Comparison of ENCODE assay signal across 20 cellular contexts in the genomic region with DNA sequence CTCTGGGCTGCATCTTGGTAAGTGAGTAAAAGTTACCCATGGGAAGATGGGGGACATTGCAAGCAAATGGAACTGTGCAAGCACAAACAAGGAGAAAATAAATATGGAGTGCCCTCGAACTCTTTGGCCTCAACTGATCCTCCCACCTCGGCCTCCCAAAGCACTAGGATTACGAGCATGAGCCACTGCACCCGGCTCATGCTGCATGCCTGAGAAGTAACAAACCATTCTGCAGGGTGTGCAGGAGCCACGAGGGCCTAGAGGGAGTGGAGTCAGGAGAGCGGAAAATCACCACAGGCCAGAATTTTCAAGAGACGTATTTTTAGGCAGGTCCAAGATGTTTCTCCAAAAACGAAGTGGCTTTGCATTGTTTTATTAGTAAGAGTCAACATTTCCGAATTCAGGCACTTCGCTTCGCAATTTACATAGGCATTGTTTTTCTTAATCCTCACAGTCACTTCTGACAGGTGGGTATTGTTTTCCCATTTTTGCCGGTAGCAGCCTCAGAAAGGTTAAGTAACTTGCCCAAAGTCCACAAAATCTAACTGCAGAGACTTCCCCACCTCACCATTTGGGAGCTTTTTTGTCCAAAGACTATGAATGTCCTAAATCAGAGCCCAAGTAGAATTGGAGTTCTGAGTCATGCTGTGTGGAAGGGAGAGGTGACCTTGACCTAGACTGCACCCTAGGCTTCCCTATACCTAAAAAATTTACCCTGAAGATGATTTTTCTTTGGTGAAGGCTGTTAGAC.
DNase-seq lines count a peak whose midpoint lies in the region; ATAC-seq, FAIRE-seq and TF ChIP-seq lines count a peak whose summit lies in the region.
"Had no signal": no experiment of that assay in that cellular context is flagged by ENCODE, and none has a peak within 500 bp of the region (broad histone marks: within the 10 kb centered on the region; RNA-seq: fewer than 3 reads in every experiment).

No MANE protein-coding gene starts in this region.

- H3K27me3 ChIP-seq in HUES48 (ENCODE audit: control insufficient read depth, insufficient read depth, low read length) (no peaks in the 10 kb centered on the region), astrocyte (ENCODE audit: insufficient read depth, low read length) (no peaks in the 10 kb centered on the region), mesenchymal stem cell (ENCODE audit: control insufficient read depth in 1 of 2, insufficient read depth in 1 of 2, low read length in 2 of 2) (no peaks in the 10 kb centered on the region), neuronal stem cell (ENCODE audit: control insufficient read depth in 3 of 3, insufficient read depth in 3 of 3, low read depth in 1 of 3, low read length in 3 of 3) (no peaks in the 10 kb centered on the region)
- H3K27me3 ChIP-seq: MG63, SJSA1 had no signal

- DNase-seq in astrocyte (ENCODE audit: low read depth) (no peak), mesenchymal stem cell (no peak), NCI-H226 (no peak), neuronal stem cell (ENCODE audit: low spot score) (no peak)
- DNase-seq in stimulated activated naive B cell treated with anti-CD40 and anti-IgM and Interleukin-4, amounts not matched to agents 10 μg/mL and 1 μg/mL and 100 μg/mL, for 72 hours = no peak
- DNase-seq: CD4-positive, CD25-positive, alpha-beta regulatory T cell; COR-L47; DMS79; HCEC 1CT; MG63; NCI-H1417 treated with DMSO at 0.1 percent for 48 hours; NCI-H187 treated with DMSO at 0.1 percent for 48 hours; NCI-H2107; NCI-H524 had no signal

- H2BK12ac ChIP-seq in mesenchymal stem cell (ENCODE audit: low read length in 2 of 2) = no peak overlapping the region
- no peak overlapping the region for H2BK12ac ChIP-seq in neuronal stem cell (ENCODE audit: low read length)

- no peak for TF ChIP-seq CTCF in astrocyte (IDR thresholded peaks at IDR 0.05; ENCODE audit: insufficient read depth, low read depth, low read length)

- no peak overlapping the region for H3K4me3 ChIP-seq in HUES48 (ENCODE audit: low read depth, low read length)
- H3K4me3 ChIP-seq in astrocyte (ENCODE audit: insufficient read depth, low read depth, low read length) = no peak overlapping the region
- H3K4me3 ChIP-seq in mesenchymal stem cell (ENCODE audit: insufficient read depth in 1 of 2, low read depth in 1 of 2, low read length in 2 of 2) = no peak overlapping the region
- no peak overlapping the region for H3K4me3 ChIP-seq in neuronal stem cell (ENCODE audit: low read length in 2 of 2)
- H3K4me3 ChIP-seq: MG63, SJSA1 had no signal

- peak overlapping the region; percentile 34 for H2AK5ac ChIP-seq in mesenchymal stem cell (ENCODE audit: low read length, severe bottlenecking)
- no peak overlapping the region for H2AK5ac ChIP-seq in neuronal stem cell (ENCODE audit: low read depth, low read length)

- no peaks in the 10 kb centered on the region for H3K79me2 ChIP-seq in astrocyte (ENCODE audit: insufficient read depth, low read length)

- H3K27me3 Mint-ChIP-seq in astrocyte (ENCODE audit: low read depth, unreplicated experiment) = no peaks in the 10 kb centered on the region
- no peaks in the 10 kb centered on the region for H3K27me3 Mint-ChIP-seq in stimulated activated naive B cell treated with anti-CD40 and anti-IgM and Interleukin-4, amounts not matched to agents 10 μg/mL and 1 μg/mL and 100 μg/mL, for 72 hours
- H3K27me3 Mint-ChIP-seq: CD4-positive, CD25-positive, alpha-beta regulatory T cell; IgD-negative memory B cell had no signal

- H3K4me1 Mint-ChIP-seq in astrocyte (ENCODE audit: low read depth, unreplicated experiment) = peaks cover 15% of the 10 kb centered on the region
- H3K4me1 Mint-ChIP-seq in stimulated activated naive B cell treated with anti-CD40 and anti-IgM and Interleukin-4, amounts not matched to agents 10 μg/mL and 1 μg/mL and 100 μg/mL, for 72 hours = peaks cover 0 to 5% of the 10 kb centered on the region in 2 donors
- H3K4me1 Mint-ChIP-seq: CD4-positive, CD25-positive, alpha-beta regulatory T cell; IgD-negative memory B cell had no signal

- H2BK120ac ChIP-seq in mesenchymal stem cell (ENCODE audit: low read depth, low read length) = no peak overlapping the region
- no peak overlapping the region for H2BK120ac ChIP-seq in neuronal stem cell (ENCODE audit: low read depth, low read length)

- H3K36me3 Mint-ChIP-seq in astrocyte (ENCODE audit: low read depth, unreplicated experiment) = no peaks in the 10 kb centered on the region
- no peaks in the 10 kb centered on the region for H3K36me3 Mint-ChIP-seq in stimulated activated naive B cell treated with anti-CD40 and anti-IgM and Interleukin-4, amounts not matched to agents 10 μg/mL and 1 μg/mL and 100 μg/mL, for 72 hours
- H3K36me3 Mint-ChIP-seq: CD4-positive, CD25-positive, alpha-beta regulatory T cell had no signal

- H3K23ac ChIP-seq in mesenchymal stem cell (ENCODE audit: low read length in 2 of 2) (no peak overlapping the region), neuronal stem cell (ENCODE audit: low read depth, low read length, poor library complexity) (no peak overlapping the region)

- no peaks in the 10 kb centered on the region for H3K9me3 Mint-ChIP-seq in astrocyte (ENCODE audit: unreplicated experiment)
- no peaks in the 10 kb centered on the region for H3K9me3 Mint-ChIP-seq in stimulated activated naive B cell treated with anti-CD40 and anti-IgM and Interleukin-4, amounts not matched to agents 10 μg/mL and 1 μg/mL and 100 μg/mL, for 72 hours
- H3K9me3 Mint-ChIP-seq: CD4-positive, CD25-positive, alpha-beta regulatory T cell; IgD-negative memory B cell had no signal

- no peak overlapping the region for H3K14ac ChIP-seq in mesenchymal stem cell (ENCODE audit: low read length in 2 of 2)
- no peak overlapping the region for H3K14ac ChIP-seq in neuronal stem cell (ENCODE audit: low read length)

- H2BK15ac ChIP-seq in mesenchymal stem cell (ENCODE audit: low read depth, poor library complexity, severe bottlenecking) (no peak overlapping the region), neuronal stem cell (ENCODE audit: low read length) (no peak overlapping the region)

- no peak overlapping the region for H3K27ac Mint-ChIP-seq in astrocyte (ENCODE audit: unreplicated experiment)
- peak overlapping the region; percentile 28 for H3K27ac Mint-ChIP-seq in stimulated activated naive B cell treated with anti-CD40 and anti-IgM and Interleukin-4, amounts not matched to agents 10 μg/mL and 1 μg/mL and 100 μg/mL, for 72 hours
- H3K27ac Mint-ChIP-seq: CD4-positive, CD25-positive, alpha-beta regulatory T cell; IgD-negative memory B cell had no signal

- H3K9ac ChIP-seq in HUES48 (ENCODE audit: low read depth, low read length) (no peak overlapping the region; the same call in 1 of the 2 replicates), astrocyte (ENCODE audit: low read length) (no peak overlapping the region), mesenchymal stem cell (ENCODE audit: low read length) (no peak overlapping the region), neuronal stem cell (ENCODE audit: low read depth, low read length, poor library complexity) (no peak overlapping the region)

- H4K20me1 ChIP-seq in astrocyte (ENCODE audit: insufficient read depth, low read length) = no peaks in the 10 kb centered on the region

- FAIRE-seq in astrocyte (lab: Jason Lieb, UNC) = no peak
- FAIRE-seq: RCC 7860 had no signal

- H2AFZ ChIP-seq in astrocyte (ENCODE audit: low read depth, low read length) = no peak overlapping the region
- no peak overlapping the region for H2AFZ ChIP-seq in mesenchymal stem cell (ENCODE audit: low read depth, low read length)
- H2AFZ ChIP-seq in neuronal stem cell (ENCODE audit: low read length) = no peak overlapping the region

- H3K4ac ChIP-seq in mesenchymal stem cell (ENCODE audit: low read depth in 1 of 2, low read length in 2 of 2) = peak overlapping the region in 1 of 2 experiments; percentile 36
- no peak overlapping the region for H3K4ac ChIP-seq in neuronal stem cell (ENCODE audit: low read length)

- WGBS in mesenchymal stem cell = 79% methylated on average over 12 of the region's 12 CpGs
- no CpG with 5 or more reads among the region's 12 CpGs for WGBS in neuronal stem cell (ENCODE audit: extremely low coverage in 2 of 2, insufficient read length in 2 of 2, insufficient replicate concordance in 1 of 2), 2 donors

- H4K8ac ChIP-seq in mesenchymal stem cell (ENCODE audit: low read length) (no peak overlapping the region), neuronal stem cell (ENCODE audit: low read depth, low read length) (no peak overlapping the region)

- H2BK5ac ChIP-seq in mesenchymal stem cell (ENCODE audit: low read depth, low read length, poor library complexity, severe bottlenecking) = no peak overlapping the region
- no peak overlapping the region for H2BK5ac ChIP-seq in neuronal stem cell (ENCODE audit: low read length)

- H3K79me1 ChIP-seq in mesenchymal stem cell (replicated peaks; ENCODE audit: low read length, poor library complexity, severe bottlenecking) (peaks cover 3% of the 10 kb centered on the region), neuronal stem cell (ENCODE audit: low read depth, low read length) (no peaks in the 10 kb centered on the region)

- H3K4me3 Mint-ChIP-seq in astrocyte (ENCODE audit: unreplicated experiment) = peak overlapping the region; percentile 20
- no peak overlapping the region for H3K4me3 Mint-ChIP-seq in stimulated activated naive B cell treated with anti-CD40 and anti-IgM and Interleukin-4, amounts not matched to agents 10 μg/mL and 1 μg/mL and 100 μg/mL, for 72 hours
- H3K4me3 Mint-ChIP-seq: CD4-positive, CD25-positive, alpha-beta regulatory T cell; IgD-negative memory B cell had no signal

- ATAC-seq in stimulated activated naive B cell treated with anti-CD40 and anti-IgM and Interleukin-4, amounts not matched to agents 10 μg/mL and 1 μg/mL and 100 μg/mL, for 72 hours (replicated peaks) = no peak
- ATAC-seq in GM19351 (IDR thresholded peaks at IDR 0.05; ENCODE audit: unreplicated experiment) = no peak

- H3K36me3 ChIP-seq in HUES48 (ENCODE audit: control insufficient read depth, insufficient read depth, low read length) (no peaks in the 10 kb centered on the region), astrocyte (ENCODE audit: insufficient read depth, low read length) (no peaks in the 10 kb centered on the region), mesenchymal stem cell (ENCODE audit: control insufficient read depth in 1 of 2, insufficient read depth in 2 of 2, low read depth in 1 of 2, low read length in 2 of 2) (no peaks in the 10 kb centered on the region), neuronal stem cell (replicated peaks in 1 of 2; ENCODE audit: control insufficient read depth in 2 of 2, insufficient read depth in 2 of 2, low read length in 2 of 2) (no peaks in the 10 kb centered on the region)
- H3K36me3 ChIP-seq: MG63, SJSA1 had no signal

- no peak overlapping the region for H4K91ac ChIP-seq in mesenchymal stem cell (ENCODE audit: low read length)
- H4K91ac ChIP-seq in neuronal stem cell (ENCODE audit: low read depth, low read length, poor library complexity) = no peak overlapping the region

- H3K18ac ChIP-seq in mesenchymal stem cell (ENCODE audit: low read depth in 1 of 2, low read length in 2 of 2) (no peak overlapping the region), neuronal stem cell (ENCODE audit: low read length) (no peak overlapping the region)

- H3K9me3 ChIP-seq in HUES48 (ENCODE audit: control insufficient read depth, insufficient read depth, low read length) (no peaks in the 10 kb centered on the region), astrocyte (ENCODE audit: insufficient read depth, low read depth, low read length) (no peaks in the 10 kb centered on the region), mesenchymal stem cell (ENCODE audit: control insufficient read depth, low read length) (no peaks in the 10 kb centered on the region), neuronal stem cell (replicated peaks in 1 of 2; ENCODE audit: control insufficient read depth in 2 of 2, insufficient read depth in 1 of 2, low read depth in 1 of 2, low read length in 2 of 2) (no peaks in the 10 kb centered on the region)
- H3K9me3 ChIP-seq: MG63, SJSA1 had no signal

- H3K4me1 ChIP-seq in HUES48 (ENCODE audit: control insufficient read depth, insufficient read depth, low read length) (peaks cover 21% of the 10 kb centered on the region), astrocyte (ENCODE audit: insufficient read depth, low read length) (peaks cover 18% of the 10 kb centered on the region), mesenchymal stem cell (ENCODE audit: control insufficient read depth, insufficient read depth, low read depth, low read length) (peaks cover 5% of the 10 kb centered on the region), neuronal stem cell (ENCODE audit: control insufficient read depth in 2 of 2, insufficient read depth in 1 of 2, low read depth in 1 of 2, low read length in 2 of 2) (peaks cover 2 to 7% of the 10 kb centered on the region in 2 donors)

- H3K4me2 ChIP-seq in astrocyte (ENCODE audit: low read length) = no peak overlapping the region
- no peak overlapping the region for H3K4me2 ChIP-seq in mesenchymal stem cell (ENCODE audit: low read length, poor library complexity, severe bottlenecking)
- H3K4me2 ChIP-seq in neuronal stem cell (ENCODE audit: insufficient read depth, low read length, poor library complexity, severe bottlenecking) = no peak overlapping the region

- H3K27ac ChIP-seq in HUES48 (ENCODE audit: low read depth, low read length) (peak overlapping the region; percentile 70), astrocyte (ENCODE audit: low read depth, low read length) (no peak overlapping the region), mesenchymal stem cell (ENCODE audit: low read length, poor library complexity, severe bottlenecking) (no peak overlapping the region), neuronal stem cell (replicated peaks; ENCODE audit: low read length) (no peak overlapping the region)
- H3K27ac ChIP-seq: HL-60, SJSA1 had no signal
